8 cellular contexts compared by ENCODE assay signal in the genomic region with DNA sequence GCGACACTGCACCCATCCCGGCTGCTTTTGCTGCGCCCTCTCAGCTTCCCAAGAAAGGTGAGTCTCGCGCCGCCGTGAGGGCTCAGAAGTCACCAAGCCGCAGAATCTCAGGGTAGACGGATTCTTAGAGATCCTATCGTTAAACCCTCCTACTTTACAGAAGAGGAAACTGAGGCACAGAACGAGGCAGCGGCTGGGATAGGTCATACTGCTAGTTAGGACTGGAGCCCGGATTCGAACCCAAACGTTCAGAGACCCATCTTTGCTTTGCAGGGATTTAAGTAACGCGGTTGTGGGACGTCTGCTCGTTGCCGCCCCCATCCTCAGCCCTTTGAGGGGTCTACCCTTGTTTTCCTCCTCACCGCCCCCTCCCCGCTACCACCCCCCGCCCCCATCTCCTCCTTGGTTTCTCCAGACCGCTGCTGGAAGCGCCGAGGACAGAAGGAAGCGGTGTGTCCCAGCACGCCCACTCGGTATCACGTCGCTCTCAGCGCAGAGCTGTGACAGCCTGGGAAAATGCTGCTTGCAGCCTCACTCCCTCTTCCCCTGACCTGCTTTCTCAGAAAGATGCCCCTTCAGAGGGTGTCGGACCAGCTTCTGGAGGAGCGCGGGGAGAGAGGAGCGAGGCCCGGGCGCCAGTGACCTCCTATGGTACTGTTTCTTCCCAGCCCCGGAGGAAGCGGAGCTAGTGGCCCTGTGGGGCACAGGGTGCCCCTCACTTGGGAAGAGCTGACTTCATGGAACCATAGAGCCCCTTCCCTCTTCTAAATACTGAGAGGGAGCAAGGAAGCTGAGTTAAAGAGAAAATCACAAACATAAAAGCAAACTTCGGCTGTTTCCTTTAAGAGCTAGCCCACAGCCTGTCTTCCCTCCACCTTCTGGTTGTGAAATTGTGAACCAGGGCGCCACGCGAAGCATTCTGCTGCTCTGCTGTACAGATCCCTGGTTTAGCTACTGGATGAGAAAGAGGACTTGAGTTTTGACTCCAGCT. TPM values are rescaled to one million over a fixed set of nuclear protein-coding genes. Genes with fewer than 3 reads are reported as not detected.
DNase-seq lines count a peak whose midpoint lies in the region; ATAC-seq lines count a peak whose summit lies in the region.

No MANE protein-coding gene starts in this region.

- peak overlapping the region; percentile 99 for H2AFZ ChIP-seq in neuronal stem cell (ENCODE audit: low read length)

- no peak overlapping the region for H2AK5ac ChIP-seq in neuronal stem cell (ENCODE audit: low read depth, low read length)

- no peak overlapping the region for H2BK15ac ChIP-seq in neuronal stem cell (ENCODE audit: low read length)

- H4K8ac ChIP-seq in neuronal stem cell (ENCODE audit: low read depth, low read length): no peak overlapping the region

- H3K27me3 ChIP-seq in H7 (ENCODE audit: control insufficient read depth, insufficient read depth, low read length) (peaks cover 40% of the 10 kb centered on the region), neuronal stem cell (ENCODE audit: control insufficient read depth in 3 of 3, insufficient read depth in 3 of 3, low read depth in 1 of 3, low read length in 3 of 3) (peaks cover 0 to 35% (median 19%) of the 10 kb centered on the region in 3 experiments)

- H3K36me3 ChIP-seq in H7 (replicated peaks; ENCODE audit: control insufficient read depth, insufficient read depth, low read length) (no peaks in the 10 kb centered on the region), neuronal stem cell (replicated peaks in 1 of 2; ENCODE audit: control insufficient read depth in 2 of 2, insufficient read depth in 2 of 2, low read length in 2 of 2) (no peaks in the 10 kb centered on the region)

- peak overlapping the region; percentile 69 for H3K4me2 ChIP-seq in neuronal stem cell (ENCODE audit: insufficient read depth, low read length, poor library complexity, severe bottlenecking)

- no peak overlapping the region for H2BK120ac ChIP-seq in neuronal stem cell (ENCODE audit: low read depth, low read length)

- DNase-seq in COLO829 (ENCODE audit: low spot score) (peak; percentile 50), H7 (peak; percentile 67), RPMI7951 (ENCODE audit: low read depth) (peak; percentile 55), head of caudate nucleus (peak; percentile 31 to 84 (median 59)), neuronal stem cell (ENCODE audit: low spot score) (peak; percentile 40), KG1 (lab: John Stamatoyannopoulos, UW) (no peak)
- peak; percentile 16 to 58 for DNase-seq in activated naive CD4-positive, alpha-beta T cell treated with anti-CD3 and anti-CD28 coated beads, Interleukin-2, amount 50 U/mL, for 72 hours (ENCODE audit: low spot score in 2 of 2)

- H3K9ac ChIP-seq in neuronal stem cell (ENCODE audit: low read depth, low read length, poor library complexity): peak overlapping the region; percentile 76

- no CpG with 5 or more reads among the region's 44 CpGs for WGBS in neuronal stem cell (ENCODE audit: extremely low coverage in 2 of 2, insufficient read length in 2 of 2, insufficient replicate concordance in 1 of 2), 2 donors

- no peak overlapping the region for H2BK5ac ChIP-seq in neuronal stem cell (ENCODE audit: low read length)

- ATAC-seq in activated naive CD4-positive, alpha-beta T cell treated with anti-CD3 and anti-CD28 coated beads, Interleukin-2, amount 50 U/mL, for 72 hours: peak; percentile 15 to 29
- no peak for ATAC-seq in GM18858 (IDR thresholded peaks at IDR 0.05; ENCODE audit: unreplicated experiment)

- H3K4me3 ChIP-seq in H7 (ENCODE audit: insufficient read depth, low read depth, low read length): peak overlapping the region; percentile 78
- peak overlapping the region; percentile 68 to 89 for H3K4me3 ChIP-seq in neuronal stem cell (ENCODE audit: low read length in 2 of 2)

- no peak overlapping the region for H3K4ac ChIP-seq in neuronal stem cell (ENCODE audit: low read length)

- no peaks in the 10 kb centered on the region for H3K9me3 ChIP-seq in neuronal stem cell (replicated peaks in 1 of 2; ENCODE audit: control insufficient read depth in 2 of 2, insufficient read depth in 1 of 2, low read depth in 1 of 2, low read length in 2 of 2)

- H3K79me1 ChIP-seq in neuronal stem cell (ENCODE audit: low read depth, low read length): no peaks in the 10 kb centered on the region

- H3K23ac ChIP-seq in neuronal stem cell (ENCODE audit: low read depth, low read length, poor library complexity): no peak overlapping the region

- no peak overlapping the region for H2BK12ac ChIP-seq in neuronal stem cell (ENCODE audit: low read length)

- peaks cover 0 to 4% of the 10 kb centered on the region in 2 donors for H3K9me3 Mint-ChIP-seq in activated naive CD4-positive, alpha-beta T cell treated with anti-CD3 and anti-CD28 coated beads, Interleukin-2, amount 50 U/mL, for 72 hours

- H3K14ac ChIP-seq in neuronal stem cell (ENCODE audit: low read length): no peak overlapping the region

- peaks cover 7 to 26% of the 10 kb centered on the region in 2 donors for H3K36me3 Mint-ChIP-seq in activated naive CD4-positive, alpha-beta T cell treated with anti-CD3 and anti-CD28 coated beads, Interleukin-2, amount 50 U/mL, for 72 hours

- no peak overlapping the region for H4K91ac ChIP-seq in neuronal stem cell (ENCODE audit: low read depth, low read length, poor library complexity)

- H3K27ac ChIP-seq in neuronal stem cell (replicated peaks; ENCODE audit: low read length): no peak overlapping the region

- peak overlapping the region; percentile 84 to 86 for H3K27ac Mint-ChIP-seq in activated naive CD4-positive, alpha-beta T cell treated with anti-CD3 and anti-CD28 coated beads, Interleukin-2, amount 50 U/mL, for 72 hours

- intact Hi-C loops in head of caudate nucleus (cut with DNase I): no loop called here

- H3K18ac ChIP-seq in neuronal stem cell (ENCODE audit: low read length): peak overlapping the region; percentile 88

- peaks cover 0 to 3% of the 10 kb centered on the region in 2 donors for H3K4me1 ChIP-seq in neuronal stem cell (ENCODE audit: control insufficient read depth in 2 of 2, insufficient read depth in 1 of 2, low read depth in 1 of 2, low read length in 2 of 2)

RNA-seq across cellular contexts. Expression of a gene that starts 0.6 kb away (rescaled TPM):
- total RNA-seq in H7 (2014; rRNA removed; shearing (Covaris generic)): 3.7 and 6.5 TPM in 2 replicates
- 17.4 and 22.5 TPM in 2 replicates for total RNA-seq in RPMI7951 (2014; rRNA removed; shearing (Covaris generic))
- total RNA-seq in activated naive CD4-positive, alpha-beta T cell treated with anti-CD3 and anti-CD28 coated beads, Interleukin-2, amount 50 U/mL, for 72 hours: 10 to 100 TPM; 13.6 to 24.4 TPM
- polyA plus RNA-seq in neuronal stem cell (2013, experiment 1 of 2): 2.6 TPM
- polyA plus RNA-seq in neuronal stem cell (2013, experiment 2 of 2): 4.0 TPM
